ENCODE assay signal across 9 cellular contexts in the genomic region with DNA sequence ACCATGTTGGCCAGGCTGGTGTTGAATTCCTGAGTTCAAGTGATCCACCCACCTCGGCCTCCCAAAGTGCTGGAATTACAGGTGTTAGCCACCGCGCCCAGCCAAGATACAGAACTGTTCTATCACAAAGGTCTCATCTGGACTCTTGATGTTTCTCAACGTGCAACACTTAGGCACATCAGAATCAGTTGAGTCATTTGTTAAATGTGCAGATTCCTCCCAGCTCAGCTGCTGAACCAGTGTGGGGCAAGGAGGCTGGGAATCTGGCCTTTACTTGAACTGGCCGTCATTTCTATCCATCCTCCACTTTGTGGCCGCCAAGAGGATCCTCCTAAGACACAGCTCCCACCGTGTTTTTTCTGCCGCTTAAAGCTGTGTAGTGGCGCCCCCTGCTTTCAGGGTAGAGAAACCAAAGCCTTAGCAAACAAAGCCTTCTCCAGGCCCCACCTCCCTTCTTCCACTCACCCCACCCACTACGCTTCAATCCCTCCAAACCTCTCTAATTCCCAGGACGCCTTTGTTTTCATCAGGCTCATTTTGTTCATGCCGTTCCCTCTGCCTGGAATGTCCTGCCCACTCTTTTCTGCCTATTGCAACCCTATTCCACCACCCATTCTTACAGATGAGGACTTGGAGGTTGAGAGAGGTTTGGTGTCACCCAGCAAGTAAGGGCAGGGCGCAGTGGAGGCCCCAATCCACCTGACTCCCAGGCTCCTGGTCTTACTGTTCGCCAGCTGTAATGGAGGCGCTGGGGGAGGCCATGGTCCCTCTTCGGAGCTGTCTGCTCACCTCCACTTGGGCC. TPM values are rescaled to one million over a fixed set of nuclear protein-coding genes. Genes with fewer than 3 reads are reported as not detected.
DNase-seq lines count a peak whose midpoint lies in the region; ATAC-seq, FAIRE-seq and TF ChIP-seq lines count a peak whose summit lies in the region.
"Had no signal": no experiment of that assay in that cellular context is flagged by ENCODE, and none has a peak within 500 bp of the region (broad histone marks: within the 10 kb centered on the region; RNA-seq: fewer than 3 reads in every experiment).

No MANE protein-coding gene starts in this region.

- no peaks in the 10 kb centered on the region for H3K9me2 ChIP-seq in MM.1S (replicated peaks; ENCODE audit: insufficient read depth, low read length)

- peaks cover 7% of the 10 kb centered on the region; the same call in 1 of the 2 replicates for H3K4me1 ChIP-seq in ES-I3 (ENCODE audit: insufficient read depth, low read length)
- H3K4me1 ChIP-seq in MM.1S (ENCODE audit: low read length), result no peaks in the 10 kb centered on the region
- H3K4me1 ChIP-seq in astrocyte (ENCODE audit: insufficient read depth, low read length), result peaks cover 14% of the 10 kb centered on the region
- H3K4me1 ChIP-seq: SJSA1 had no signal

- peaks cover 12% of the 10 kb centered on the region for H3K4me1 Mint-ChIP-seq in astrocyte (ENCODE audit: low read depth, unreplicated experiment)

- H2AFZ ChIP-seq in MM.1S (ENCODE audit: low read length) (no peak overlapping the region), astrocyte (ENCODE audit: low read depth, low read length) (peak overlapping the region; percentile 47)

- H3K27me3 ChIP-seq in MM.1S (replicated peaks; ENCODE audit: insufficient read depth, low read length) (peaks cover 50% of the 10 kb centered on the region), astrocyte (ENCODE audit: insufficient read depth, low read length) (no peaks in the 10 kb centered on the region)
- H3K27me3 ChIP-seq: SJSA1 had no signal

- no peak overlapping the region for H3K27ac Mint-ChIP-seq in astrocyte (ENCODE audit: unreplicated experiment)

- TF ChIP-seq CTCF in MM.1S (IDR thresholded peaks at IDR 0.05; ENCODE audit: low read length) (peak; percentile 41), astrocyte (IDR thresholded peaks at IDR 0.05; ENCODE audit: insufficient read depth, low read depth, low read length) (peak; percentile 26)

- peak overlapping the region; percentile 60 for H3K9ac ChIP-seq in ES-I3 (ENCODE audit: low read depth, low read length)
- no peak overlapping the region for H3K9ac ChIP-seq in MM.1S (ENCODE audit: low read length)
- H3K9ac ChIP-seq in astrocyte (ENCODE audit: low read length), result no peak overlapping the region

- H3K79me2 ChIP-seq in MM.1S (ENCODE audit: low read length) (no peaks in the 10 kb centered on the region), astrocyte (ENCODE audit: insufficient read depth, low read length) (no peaks in the 10 kb centered on the region)

- no peaks in the 10 kb centered on the region for H3K36me3 ChIP-seq in ES-I3 (ENCODE audit: insufficient read depth, low read length)
- H3K36me3 ChIP-seq in MM.1S (replicated peaks; ENCODE audit: insufficient read depth, low read length), result no peaks in the 10 kb centered on the region
- H3K36me3 ChIP-seq in astrocyte (ENCODE audit: insufficient read depth, low read length), result no peaks in the 10 kb centered on the region
- H3K36me3 ChIP-seq: SJSA1 had no signal

- peaks cover 21% of the 10 kb centered on the region for H3K27me3 Mint-ChIP-seq in astrocyte (ENCODE audit: low read depth, unreplicated experiment)

- H4K20me1 ChIP-seq in MM.1S (ENCODE audit: insufficient read depth, low read length), result no peaks in the 10 kb centered on the region
- no peaks in the 10 kb centered on the region for H4K20me1 ChIP-seq in astrocyte (ENCODE audit: insufficient read depth, low read length)

- H3K4me2 ChIP-seq in MM.1S (ENCODE audit: low read depth, low read length), result no peak overlapping the region
- peak overlapping the region; percentile 76 for H3K4me2 ChIP-seq in astrocyte (ENCODE audit: low read length)

- no peaks in the 10 kb centered on the region for H3K9me3 ChIP-seq in ES-I3 (ENCODE audit: control insufficient read depth, insufficient read depth, low read length)
- H3K9me3 ChIP-seq in MM.1S (replicated peaks; ENCODE audit: insufficient read depth, low read length), result no peaks in the 10 kb centered on the region
- no peaks in the 10 kb centered on the region for H3K9me3 ChIP-seq in astrocyte (ENCODE audit: insufficient read depth, low read depth, low read length)
- H3K9me3 ChIP-seq: SJSA1 had no signal

- H3K27ac ChIP-seq in MM.1S (ENCODE audit: low read length), result no peak overlapping the region
- no peak overlapping the region for H3K27ac ChIP-seq in astrocyte (ENCODE audit: low read depth, low read length)
- H3K27ac ChIP-seq: SJSA1 had no signal

- H3K4me3 ChIP-seq in MM.1S (ENCODE audit: low read length) (no peak overlapping the region), astrocyte (ENCODE audit: insufficient read depth, low read depth, low read length) (no peak overlapping the region)
- H3K4me3 ChIP-seq: SJSA1 had no signal

- ATAC-seq in HG02852 (IDR thresholded peaks at IDR 0.05; ENCODE audit: unreplicated experiment), result no peak
- ATAC-seq in GM18907 (IDR thresholded peaks at IDR 0.05; ENCODE audit: unreplicated experiment), result no peak
- no peak for ATAC-seq in GM18873 (IDR thresholded peaks at IDR 0.05; ENCODE audit: low FRiP score, unreplicated experiment)

- FAIRE-seq in astrocyte (lab: Jason Lieb, UNC), result no peak

- no peaks in the 10 kb centered on the region for H3F3A ChIP-seq in MM.1S (ENCODE audit: insufficient read depth, low read length)

- H3K36me3 Mint-ChIP-seq in astrocyte (ENCODE audit: low read depth, unreplicated experiment), result peaks cover 2% of the 10 kb centered on the region

- H3K4me3 Mint-ChIP-seq in astrocyte (ENCODE audit: unreplicated experiment), result no peak overlapping the region

- DNase-seq in MM.1S (no peak), astrocyte (ENCODE audit: low read depth) (peak; percentile 47), kidney tubule cell (ENCODE audit: low spot score) (peak; percentile 31), OCI-M2 (lab: John Stamatoyannopoulos, UW; ENCODE audit: unreplicated experiment) (no peak)

- H3K9me3 Mint-ChIP-seq in astrocyte (ENCODE audit: unreplicated experiment), result no peaks in the 10 kb centered on the region

RNA-seq across cellular contexts. Expression of a gene that starts 0.8 kb away (rescaled TPM):
- total RNA-seq in astrocyte, result 71.2 and 76.1 TPM in 2 replicates

RNA-seq across cellular contexts. Expression of a gene that starts 15.7 kb away (rescaled TPM):
- total RNA-seq in astrocyte, result 5.2 and 5.4 TPM in 2 replicates

RNA-seq across cellular contexts. Expression of a gene that starts 46.2 kb away (rescaled TPM):
- 44.8 and 53.9 TPM in 2 replicates for total RNA-seq in astrocyte

Comparison
In these comparisons a context has a peak if more than half of its experiments do, and no peak if none do; other contexts are left out.
1. DNase-seq: peak in astrocyte (single experiment) and kidney tubule cell (single experiment); none in MM.1S (single experiment) and OCI-M2 (single experiment).